8 cellular contexts compared by ENCODE assay signal in genomic region chr10:43574035-43574892, GRCh38. TPM values are rescaled to one million over a fixed set of nuclear protein-coding genes. Genes with fewer than 3 reads are reported as not detected.
DNase-seq lines count a peak whose midpoint lies in the region; ATAC-seq and TF ChIP-seq lines count a peak whose summit lies in the region.

Gene ZNF239, minus strand, starts transcription at chr10:43574616. Its CDS starts 16,537 bp downstream, at chr10:43558079.

- H3K4me1 ChIP-seq in PC-3 (ENCODE audit: insufficient read depth, low read length), result peaks cover 19% of the 10 kb centered on the region

- peak within 1 kb of the TSS; percentile 51 to 80 (median 78) for H3K27ac Mint-ChIP-seq in nephron

- BruUV-seq in PC-3 (replicated peaks; lab: Mats Ljungman, UMichigan), result no TSS peak

- H3K27me3 Mint-ChIP-seq in nephron (ENCODE audit: low read depth), result peaks cover 10% of the 10 kb centered on the region

- ATAC-seq in GM18909 (IDR thresholded peaks at IDR 0.05; ENCODE audit: poor library complexity, unreplicated experiment) (peak; percentile 98), HG03196 (IDR thresholded peaks at IDR 0.05; ENCODE audit: unreplicated experiment) (peak; percentile 97), PC-3 (peak; percentile 93)

- peak; percentile 61 for DNase-seq in AG04450 (ENCODE audit: low read depth, low spot score)
- DNase-seq in PC-3, result peak; percentile 86
- peak; percentile 76 for DNase-seq in activated effector memory CD4-positive, alpha-beta T cell treated with Interleukin-2 at 50 U/mL for 16 hours
- DNase-seq in fibroblast of the conjunctiva (ENCODE audit: low read depth), result peak; percentile 84
- peak; percentile 55 to 79 (median 68) for DNase-seq in stimulated activated naive CD4-positive, alpha-beta T cell (lab: John Stamatoyannopoulos, UW)

- H3K27me3 ChIP-seq in AG04450 (ENCODE audit: control insufficient read depth, insufficient read depth, low read length) (no peaks in the 10 kb centered on the region), PC-3 (ENCODE audit: low read length) (no peaks in the 10 kb centered on the region)

- peak within 1 kb of the TSS; percentile 84 for H2AFZ ChIP-seq in PC-3 (ENCODE audit: low read length)

- H3K27ac ChIP-seq in AG04450 (ENCODE audit: low read depth, low read length), result peak within 1 kb of the TSS; percentile 33
- peak within 1 kb of the TSS; percentile 25; the same call in 1 of the 2 replicates for H3K27ac ChIP-seq in PC-3 (ENCODE audit: low read length)

- peaks cover 22% of the 10 kb centered on the region for H3K4me1 Mint-ChIP-seq in nephron

- H3K36me3 ChIP-seq in PC-3 (ENCODE audit: low read depth, low read length), result peaks cover 9% of the 10 kb centered on the region; the same call in 1 of the 2 replicates

- H3K9me3 ChIP-seq in AG04450 (ENCODE audit: control insufficient read depth, insufficient read depth, low read length) (no peaks in the 10 kb centered on the region; the same call in 1 of the 2 replicates), PC-3 (ENCODE audit: low read length) (no peaks in the 10 kb centered on the region)

- H3K9me2 ChIP-seq in PC-3 (replicated peaks; ENCODE audit: low read length), result no peaks in the 10 kb centered on the region

- peaks cover 8% of the 10 kb centered on the region for H3K9me3 Mint-ChIP-seq in nephron

- peak within 1 kb of the TSS; percentile 91 to 96 (median 96) for H3K4me3 Mint-ChIP-seq in nephron

- H3F3A ChIP-seq in PC-3 (ENCODE audit: low read length, unreplicated experiment), result no peaks in the 10 kb centered on the region

- H4K20me1 ChIP-seq in PC-3 (ENCODE audit: low read length), result no peaks in the 10 kb centered on the region

- H3K36me3 Mint-ChIP-seq in nephron (ENCODE audit: low read depth), result peaks cover 15% of the 10 kb centered on the region

- CTCF ChIA-PET in AG04450 (lab: Charles Lee), result interaction anchor here (0.8 kb wide), 1 partner anchor 1434 kb away, joined by 3 read pairs; no protein-coding TSS in a partner anchor
- CTCF ChIA-PET in PC-3 (lab: Charles Lee), result no interaction called here

- TF ChIP-seq CTCF in AG04450 (IDR thresholded peaks at IDR 0.05; ENCODE audit: low read depth, low read length) (no peak), PC-3 (conservative IDR thresholded peaks at IDR 0.05; ENCODE audit: low read depth, low read length) (no peak), nephron (IDR thresholded peaks at IDR 0.05; ENCODE audit: unreplicated experiment in 3 of 3) (no peak)

- intact Hi-C loops in PC-3 (cut with micrococcal nuclease), result loop anchor here (1.0 to 2.0 kb wide), 2 partner anchors 32 to 75 kb away; partner anchors contain the start of genes ZNF32 and ZNF485

- H3K9ac ChIP-seq in PC-3 (ENCODE audit: low read length), result peak within 1 kb of the TSS; percentile 64

- H3K4me2 ChIP-seq in PC-3 (ENCODE audit: low read length), result peak within 1 kb of the TSS; percentile 98

- H3K79me2 ChIP-seq in PC-3 (ENCODE audit: low read length), result peaks cover 7% of the 10 kb centered on the region

- H3K4me3 ChIP-seq in AG04450 (ENCODE audit: low read depth, low read length) (peak within 1 kb of the TSS; percentile 68), PC-3 (ENCODE audit: low read length) (peak within 1 kb of the TSS; percentile 73)

- POLR2A ChIA-PET in AG04450 (lab: Yijun Ruan, JAX) (interaction anchor here (1.7 kb wide), 1 partner anchor 75 kb away, joined by 3 read pairs; the partner anchor contains the start of gene ZNF32), PC-3 (lab: Charles Lee; ENCODE audit: unreplicated experiment) (no interaction called here)

RNA-seq across cellular contexts. Expression of gene ZNF239, which starts in this region (rescaled TPM):
- 6.4 and 6.9 TPM in 2 replicates for polyA plus RNA-seq in AG04450 (2011; rRNA removed)
- 5.8 and 6.9 TPM in 2 replicates for polyA minus RNA-seq in AG04450 (2011; rRNA and poly(A)+ RNA removed)
- 8.5 and 9.7 TPM in 2 replicates for total RNA-seq in PC-3 (2014; rRNA removed)

Comparison
In these comparisons a context has a peak if more than half of its experiments do, and no peak if none do; other contexts are left out.
1. Peak in every context shown above with its lines: DNase-seq, ATAC-seq, H3K4me3 ChIP-seq and H3K27ac ChIP-seq.